2 cellular contexts compared by ENCODE assay signal in genomic region chr17:82219083-82219482, GRCh38.
TF ChIP-seq lines count a peak whose summit lies in the region.

No MANE protein-coding gene starts in this region.

TF ChIP-seq in SK-N-SH, 30 proteins besides CTCF, POLR2A, EP300 and RAD21 (continued from another document):
- no peak for TF ChIP-seq MEF2A (IDR thresholded peaks at IDR 0.05; ENCODE audit: borderline replicate concordance, low read depth)
- no peak for TF ChIP-seq CHD2 (IDR thresholded peaks at IDR 0.05; ENCODE audit: low read length, partially characterized antibody)
- TF ChIP-seq GABPA (IDR thresholded peaks at IDR 0.05; ENCODE audit: low read depth): no peak
- TF ChIP-seq USF2 (IDR thresholded peaks at IDR 0.05; ENCODE audit: borderline replicate concordance, low read depth, low read length): no peak
- no peak for TF ChIP-seq IRF3 (IDR thresholded peaks at IDR 0.05; ENCODE audit: low read depth, low read length)

TF ChIP-seq in SK-N-SH treated with all-trans-retinoic acid at 6 μM for 48 hours, 23 proteins besides CTCF, POLR2A, EP300 and RAD21 (continued from another document):
- TF ChIP-seq CREB5 (CRISPR knock-in tag; IDR thresholded peaks at IDR 0.05; ENCODE audit: low read depth): no peak
- no peak for TF ChIP-seq PPARA (CRISPR knock-in tag; IDR thresholded peaks at IDR 0.05; ENCODE audit: borderline replicate concordance)
- TF ChIP-seq CSDC2 (CRISPR knock-in tag; IDR thresholded peaks at IDR 0.05): no peak
- TF ChIP-seq ZNF70 (CRISPR knock-in tag; IDR thresholded peaks at IDR 0.05): no peak
